Comparison of ENCODE assay signal across 8 cellular contexts in the genomic region with DNA sequence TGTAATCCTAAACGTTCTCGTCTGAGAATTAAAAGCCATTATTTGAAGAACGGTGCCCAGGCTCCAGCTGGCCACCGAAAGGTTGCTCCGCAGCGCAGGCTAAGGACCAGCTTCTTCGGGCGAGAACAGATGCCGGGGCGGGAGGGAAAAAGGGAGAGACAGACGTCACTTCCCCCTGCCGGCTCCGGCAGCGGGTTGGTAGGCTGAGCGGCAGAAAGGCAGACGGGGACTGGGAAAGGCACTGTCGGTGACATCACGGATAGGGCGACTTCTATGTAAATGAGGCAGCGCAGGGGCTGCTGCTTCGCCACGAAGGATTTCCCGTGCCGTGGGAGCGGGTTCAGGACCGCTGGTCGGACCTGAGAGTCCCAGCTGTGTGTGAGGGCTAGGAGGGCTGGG.
A peak's percentile ranks its signal among the peaks of the same experiment; 100 is the strongest.
DNase-seq lines count a peak whose midpoint lies in the region; ATAC-seq lines count a peak whose summit lies in the region.
"Not testable (repeated sequence)": the region's sequence is repeated elsewhere in the genome, so short reads cannot be mapped to it uniquely, and the experiment has no call there.

No MANE protein-coding gene starts in this region.

- POLR2A ChIA-PET in T-cell (lab: Charles Lee) = not testable (repeated sequence)

- ATAC-seq in HG02623 (IDR thresholded peaks at IDR 0.05; ENCODE audit: unreplicated experiment) (peak; percentile 62), T-cell (replicated peaks in 1 of 4) (peak; percentile 52 to 75 (median 74))

- not testable (repeated sequence) for H3K9me3 Mint-ChIP-seq in T-cell

- peaks cover 15 to 23% (median 20%) of the 10 kb centered on the region in 3 donors for H3K4me1 Mint-ChIP-seq in T-cell

- not testable (repeated sequence) for H3K27me3 Mint-ChIP-seq in T-cell

- H3K36me3 Mint-ChIP-seq in T-cell = not testable (repeated sequence)

- DNase-seq in EL = peak; percentile 77
- DNase-seq in NCI-H146 (lab: John Stamatoyannopoulos, UW) = peak; percentile 77
- DNase-seq in T-cell = peak; percentile 63 to 90 (median 81)
- DNase-seq in activated naive CD4-positive, alpha-beta T cell treated with anti-CD3 and anti-CD28 coated beads, Interleukin-2, amount 50 U/mL, for 16 hours = peak; percentile 80
- peak; percentile 64 for DNase-seq in foreskin melanocyte
- peak in 54 of 56 donors; percentile 21 to 96 (median 84) for DNase-seq in nucleus accumbens (lab: John Stamatoyannopoulos, UW)
- peak; percentile 71 to 90 (median 85) for DNase-seq in stimulated activated naive CD4-positive, alpha-beta T cell (lab: John Stamatoyannopoulos, UW)

- CTCF ChIA-PET in T-cell (lab: Charles Lee) = not testable (repeated sequence)

- H3K27ac Mint-ChIP-seq in T-cell = peak overlapping the region; percentile 98 to 99

- peak overlapping the region; percentile 84 to 87 (median 84) for H3K4me3 Mint-ChIP-seq in T-cell

Comparison
In these comparisons a context has a peak if more than half of its experiments do, and no peak if none do; other contexts are left out.
1. Peak in every context shown above with its lines: DNase-seq and ATAC-seq.